15 cellular contexts compared by ENCODE assay signal in the genomic region with DNA sequence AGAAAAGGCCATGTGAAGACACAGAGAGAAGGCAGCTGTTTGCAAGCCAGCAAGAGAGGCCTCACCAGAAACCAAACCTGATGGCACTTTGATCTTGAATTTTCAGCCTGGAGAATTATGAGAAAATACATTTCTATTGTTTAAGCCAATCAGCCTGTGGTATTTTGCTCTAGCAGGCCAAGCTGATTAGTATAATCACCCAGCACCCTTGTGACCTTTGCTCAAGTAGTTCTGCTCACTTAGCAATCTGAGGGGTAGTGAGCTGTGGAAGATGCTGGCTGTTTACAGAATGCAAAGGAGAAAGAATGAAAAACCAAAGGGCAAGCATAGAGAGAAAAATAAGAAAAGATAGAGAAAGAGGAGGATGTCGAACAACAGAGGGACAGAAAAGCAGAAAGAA.
"Had no signal": no experiment of that assay in that cellular context is flagged by ENCODE, and none has a peak within 500 bp of the region (broad histone marks: within the 10 kb centered on the region; RNA-seq: fewer than 3 reads in every experiment).

No MANE protein-coding gene starts in this region.

- H3K9me3 ChIP-seq: heart left ventricle, mucosa of descending colon, ovary, prostate gland had no signal

- ATAC-seq: esophagus mucosa; heart left ventricle; left lobe of liver; mucosa of descending colon; naive thymus-derived CD8-positive, alpha-beta T cell; sciatic nerve had no signal

- H3K4me3 Mint-ChIP-seq: naive thymus-derived CD8-positive, alpha-beta T cell had no signal

- H3K36me3 ChIP-seq: heart left ventricle, ovary, prostate gland had no signal

- H3K27ac ChIP-seq: heart left ventricle, ovary, prostate gland had no signal

- H3K4me1 ChIP-seq: prostate gland had no signal

- DNase-seq: effector memory CD4-positive, alpha-beta T cell; heart left ventricle; hypothalamus; islet precursor cell; mucosa of descending colon; naive thymus-derived CD8-positive, alpha-beta T cell; ovary; stimulated activated CD4-positive, alpha-beta T cell treated with anti-CD3 and anti-CD28 coated beads, Interleukin-2, amount 100 ng/mL, for 24 hours; stimulated activated CD4-positive, alpha-beta T cell treated with anti-CD3 and anti-CD28 coated beads, Interleukin-4, amount 100 ng/mL, for 4 hours; stimulated activated naive CD4-positive, alpha-beta T cell treated with Interleukin-2 at 50 U/mL for 16 hours; trophoblast cell had no signal

- H3K4me1 Mint-ChIP-seq: naive thymus-derived CD8-positive, alpha-beta T cell had no signal

- H3K27ac Mint-ChIP-seq: naive thymus-derived CD8-positive, alpha-beta T cell had no signal

- H3K27me3 ChIP-seq: heart left ventricle, ovary had no signal

- H3K4me3 ChIP-seq: heart left ventricle, mucosa of descending colon, ovary, prostate gland had no signal

- H3K36me3 Mint-ChIP-seq: naive thymus-derived CD8-positive, alpha-beta T cell had no signal
